Comparison of ENCODE assay signal across 8 cellular contexts in genomic region chr5:133285583-133286021, GRCh38.
DNase-seq lines count a peak whose midpoint lies in the region; ATAC-seq and TF ChIP-seq lines count a peak whose summit lies in the region.

No MANE protein-coding gene starts in this region.

- intact Hi-C loops in mammary epithelial cell (cut with micrococcal nuclease) (loop anchor here (2.0 to 5.0 kb wide), 2 partner anchors 39 to 58 kb away; no protein-coding TSS in a partner anchor), upper lobe of right lung (cut with DNase I) (no loop called here)

- H3K9me3 ChIP-seq in mammary epithelial cell (replicated peaks; ENCODE audit: insufficient read depth, low read length) (no peaks in the 10 kb centered on the region), upper lobe of right lung (no peaks in the 10 kb centered on the region)

- DNase-seq in CD1c-positive myeloid dendritic cell (ENCODE audit: extremely low spot score) (peak; percentile 1), LoVo (ENCODE audit: low spot score) (peak; percentile 66), mammary epithelial cell (peak; percentile 97), lung microvascular endothelial cell (ENCODE audit: low read depth in 2 of 2) (peak; percentile 26 to 36), T-helper 2 cell (no peak), upper lobe of right lung (no peak), NCI-H748 (lab: John Stamatoyannopoulos, UW; ENCODE audit: unreplicated experiment) (no peak)
- no peak for DNase-seq in central memory CD4-positive, alpha-beta T cell

- H3K4me2 ChIP-seq in mammary epithelial cell (ENCODE audit: insufficient read depth, low read depth, low read length), result no peak overlapping the region

- no peak overlapping the region for H3K9ac ChIP-seq in mammary epithelial cell (ENCODE audit: insufficient read depth, low read length)

- 2% methylated on average over 5 of the region's 7 CpGs for WGBS in mammary epithelial cell (ENCODE audit: low coverage, missing lambda C conversion rate)

- H2AFZ ChIP-seq in mammary epithelial cell (ENCODE audit: low read depth, low read length), result peak overlapping the region; percentile 19

- H3K79me2 ChIP-seq in mammary epithelial cell (ENCODE audit: insufficient read depth, low read length), result no peaks in the 10 kb centered on the region

- H3K27ac ChIP-seq in mammary epithelial cell (ENCODE audit: insufficient read depth, low read depth, low read length), result peak overlapping the region; percentile 46
- no peak overlapping the region for H3K27ac ChIP-seq in upper lobe of right lung

- dilution Hi-C loops in mammary epithelial cell (cut with HindIII; ENCODE audit: low sequenced_read_pairs), result no loop called here

- no peaks in the 10 kb centered on the region for H3K27me3 ChIP-seq in mammary epithelial cell (ENCODE audit: insufficient read depth, low read length)
- no peaks in the 10 kb centered on the region for H3K27me3 ChIP-seq in upper lobe of right lung

- BruUV-seq in mammary epithelial cell (replicated peaks; lab: Mats Ljungman, UMichigan), result no TSS peak

- ATAC-seq in upper lobe of right lung, result no peak

- TF ChIP-seq CTCF in mammary epithelial cell (conservative IDR thresholded peaks at IDR 0.05 in 1 of 2, IDR thresholded peaks at IDR 0.05 in 1 of 2; ENCODE audit: extremely low read depth in 1 of 2, insufficient read depth in 1 of 2, low read depth in 1 of 2, low read length in 2 of 2) (no peak), upper lobe of right lung (IDR thresholded peaks at IDR 0.05) (no peak)

- H3K4me3 ChIP-seq in mammary epithelial cell (replicated peaks in 1 of 3; ENCODE audit: insufficient read depth in 1 of 3, low read depth in 2 of 3, low read length in 3 of 3) (no peak overlapping the region), upper lobe of right lung (no peak overlapping the region)

- in situ Hi-C loops in mammary epithelial cell (cut with MboI; ENCODE audit: low sequenced_read_pairs in 2 of 2), result loop anchor here in 1 of 2 donors (5.0 kb wide), 1 partner anchor 173 kb away; no protein-coding TSS in a partner anchor

- H3K36me3 ChIP-seq in mammary epithelial cell (ENCODE audit: insufficient read depth, low read length) (no peaks in the 10 kb centered on the region), upper lobe of right lung (no peaks in the 10 kb centered on the region)

- peaks cover 43% of the 10 kb centered on the region for H3K4me1 ChIP-seq in mammary epithelial cell (ENCODE audit: insufficient read depth, low read length)
- H3K4me1 ChIP-seq in upper lobe of right lung, result no peaks in the 10 kb centered on the region

- H4K20me1 ChIP-seq in mammary epithelial cell (ENCODE audit: insufficient read depth, low read length), result no peaks in the 10 kb centered on the region

- CTCF ChIA-PET in mammary epithelial cell (lab: Charles Lee; ENCODE audit: low non-redundant PET), result interaction anchor here (0.7 kb wide), 1 partner anchor 190 kb away, joined by 3 read pairs; no protein-coding TSS in a partner anchor

Comparison
In these comparisons a context has a peak if more than half of its experiments do, and no peak if none do; other contexts are left out.
1. DNase-seq: peak in CD1c-positive myeloid dendritic cell (single experiment), LoVo (single experiment), mammary epithelial cell (single experiment) and lung microvascular endothelial cell (2 of 2); none in T-helper 2 cell (0 of 5), upper lobe of right lung (single experiment), NCI-H748 (single experiment) and central memory CD4-positive, alpha-beta T cell (single experiment).